Comparison of ENCODE assay signal across 19 cellular contexts in genomic region chr6:3294396-3294795, GRCh38.
"Had no signal": no experiment of that assay in that cellular context is flagged by ENCODE, and none has a peak within 500 bp of the region (broad histone marks: within the 10 kb centered on the region; RNA-seq: fewer than 3 reads in every experiment).

No MANE protein-coding gene starts in this region.

- H3K36me3 ChIP-seq: ascending aorta, SJSA1 had no signal

- FAIRE-seq: RCC 7860 had no signal

- H3K4me3 Mint-ChIP-seq: activated B cell treated with CpG ODN at 0.5 μM for 24 hours; activated CD4-positive, alpha-beta memory T cell treated with anti-CD3 and anti-CD28 coated beads, Interleukin-2, amount 10 ng/mL, durations not matched to agents 7 days and 5 days; activated naive CD8-positive, alpha-beta T cell treated with anti-CD3 and anti-CD28 coated beads, Interleukin-2, amount 50 U/mL, for 24 hours had no signal

- H3K4me1 Mint-ChIP-seq: activated B cell treated with CpG ODN at 0.5 μM for 24 hours; activated CD4-positive, alpha-beta memory T cell treated with anti-CD3 and anti-CD28 coated beads, Interleukin-2, amount 10 ng/mL, durations not matched to agents 7 days and 5 days; activated naive CD8-positive, alpha-beta T cell treated with anti-CD3 and anti-CD28 coated beads, Interleukin-2, amount 50 U/mL, for 24 hours had no signal

- ATAC-seq: activated naive CD4-positive, alpha-beta T cell treated with anti-CD3 and anti-CD28 coated beads, Interleukin-2, amount 50 U/mL, for 72 hours; activated naive CD8-positive, alpha-beta T cell treated with anti-CD3 and anti-CD28 coated beads, Interleukin-2, amount 50 U/mL, for 24 hours; body of pancreas had no signal

- H3K27ac ChIP-seq: ascending aorta, body of pancreas, SJSA1 had no signal

- H3K27me3 ChIP-seq: ascending aorta, body of pancreas, SJSA1 had no signal

- H3K9me3 ChIP-seq: ascending aorta, body of pancreas, SJSA1 had no signal

- H3K36me3 Mint-ChIP-seq: activated naive CD4-positive, alpha-beta T cell treated with anti-CD3 and anti-CD28 coated beads, Interleukin-2, amount 50 U/mL, for 72 hours had no signal

- H3K27me3 Mint-ChIP-seq: activated CD4-positive, alpha-beta memory T cell treated with anti-CD3 and anti-CD28 coated beads, Interleukin-2, amount 10 ng/mL, durations not matched to agents 7 days and 5 days; activated naive CD8-positive, alpha-beta T cell treated with anti-CD3 and anti-CD28 coated beads, Interleukin-2, amount 50 U/mL, for 24 hours had no signal

- H3K27ac Mint-ChIP-seq: activated B cell treated with CpG ODN at 0.5 μM for 24 hours; activated CD4-positive, alpha-beta memory T cell treated with anti-CD3 and anti-CD28 coated beads, Interleukin-2, amount 10 ng/mL, durations not matched to agents 7 days and 5 days; activated naive CD4-positive, alpha-beta T cell treated with anti-CD3 and anti-CD28 coated beads, Interleukin-2, amount 50 U/mL, for 72 hours; activated naive CD8-positive, alpha-beta T cell treated with anti-CD3 and anti-CD28 coated beads, Interleukin-2, amount 50 U/mL, for 24 hours had no signal

- H3K4me3 ChIP-seq: ascending aorta, body of pancreas, SJSA1 had no signal

- H3K4me1 ChIP-seq: ascending aorta had no signal

- DNase-seq: activated B cell treated with CpG ODN at 0.5 μM for 24 hours; activated CD4-positive, alpha-beta memory T cell treated with anti-CD3 and anti-CD28 coated beads, Interleukin-2, amount 10 ng/mL, durations not matched to agents 7 days and 5 days; activated CD4-positive, alpha-beta T cell treated with anti-CD3 and anti-CD28 coated beads, Interleukin-2, amount 50 U/mL, for 1 hour; activated naive CD4-positive, alpha-beta T cell treated with Interleukin-2 at 50 U/mL for 16 hours; activated naive CD8-positive, alpha-beta T cell treated with anti-CD3 and anti-CD28 coated beads, Interleukin-2, amount 50 U/mL, for 24 hours; activated T-cell treated with anti-CD3 and anti-CD28 coated beads for 4 hours; amniotic stem cell; Kasumi-1; KBM-7; NCI-H1105 treated with DMSO at 0.1 percent for 48 hours; NCI-H1436 treated with DMSO at 0.1 percent for 48 hours; NCI-H187; SHP77; SW 1271 had no signal

- H3K9me3 Mint-ChIP-seq: activated B cell treated with CpG ODN at 0.5 μM for 24 hours; activated CD4-positive, alpha-beta memory T cell treated with anti-CD3 and anti-CD28 coated beads, Interleukin-2, amount 10 ng/mL, durations not matched to agents 7 days and 5 days; activated naive CD4-positive, alpha-beta T cell treated with anti-CD3 and anti-CD28 coated beads, Interleukin-2, amount 50 U/mL, for 72 hours; activated naive CD8-positive, alpha-beta T cell treated with anti-CD3 and anti-CD28 coated beads, Interleukin-2, amount 50 U/mL, for 24 hours had no signal
